2 cellular contexts compared by ENCODE assay signal in genomic region chr20:37382539-37383120, GRCh38.
TF ChIP-seq lines count a peak whose summit lies in the region.

No MANE protein-coding gene starts in this region.

TF ChIP-seq in SK-N-SH treated with all-trans-retinoic acid at 6 μM for 48 hours, 23 proteins besides CTCF, POLR2A, EP300 and RAD21 (continued from another document):
- TF ChIP-seq GLIS3 (CRISPR knock-in tag; IDR thresholded peaks at IDR 0.05) (no peak), SNAI2 (CRISPR knock-in tag; IDR thresholded peaks at IDR 0.05) (no peak), ESRRG (CRISPR knock-in tag; IDR thresholded peaks at IDR 0.05) (no peak), ZFP30 (CRISPR knock-in tag; IDR thresholded peaks at IDR 0.05) (no peak), CSDC2 (CRISPR knock-in tag; IDR thresholded peaks at IDR 0.05) (no peak), OSR1 (CRISPR knock-in tag; IDR thresholded peaks at IDR 0.05) (no peak), TCF4 (CRISPR knock-in tag; IDR thresholded peaks at IDR 0.05; ENCODE audit: borderline replicate concordance) (no peak), ZFP3 (CRISPR knock-in tag; IDR thresholded peaks at IDR 0.05) (no peak), BACH2 (CRISPR knock-in tag; IDR thresholded peaks at IDR 0.05; ENCODE audit: borderline replicate concordance) (no peak), TSHZ2 (CRISPR knock-in tag; IDR thresholded peaks at IDR 0.05) (no peak)
- TF ChIP-seq, protein P1, sequence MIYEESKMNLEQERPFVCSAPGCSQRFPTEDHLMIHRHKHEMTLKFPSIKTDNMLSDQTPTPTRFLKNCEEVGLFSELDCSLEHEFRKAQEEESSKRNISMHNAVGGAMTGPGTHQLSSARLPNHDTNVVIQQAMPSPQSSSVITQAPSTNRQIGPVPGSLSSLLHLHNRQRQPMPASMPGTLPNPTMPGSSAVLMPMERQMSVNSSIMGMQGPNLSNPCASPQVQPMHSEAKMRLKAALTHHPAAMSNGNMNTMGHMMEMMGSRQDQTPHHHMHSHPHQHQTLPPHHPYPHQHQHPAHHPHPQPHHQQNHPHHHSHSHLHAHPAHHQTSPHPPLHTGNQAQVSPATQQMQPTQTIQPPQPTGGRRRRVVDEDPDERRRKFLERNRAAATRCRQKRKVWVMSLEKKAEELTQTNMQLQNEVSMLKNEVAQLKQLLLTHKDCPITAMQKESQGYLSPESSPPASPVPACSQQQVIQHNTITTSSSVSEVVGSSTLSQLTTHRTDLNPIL (CRISPR knock-in tag; IDR thresholded peaks at IDR 0.05; ENCODE audit: low read depth) = no peak
- TF ChIP-seq, protein P2, sequence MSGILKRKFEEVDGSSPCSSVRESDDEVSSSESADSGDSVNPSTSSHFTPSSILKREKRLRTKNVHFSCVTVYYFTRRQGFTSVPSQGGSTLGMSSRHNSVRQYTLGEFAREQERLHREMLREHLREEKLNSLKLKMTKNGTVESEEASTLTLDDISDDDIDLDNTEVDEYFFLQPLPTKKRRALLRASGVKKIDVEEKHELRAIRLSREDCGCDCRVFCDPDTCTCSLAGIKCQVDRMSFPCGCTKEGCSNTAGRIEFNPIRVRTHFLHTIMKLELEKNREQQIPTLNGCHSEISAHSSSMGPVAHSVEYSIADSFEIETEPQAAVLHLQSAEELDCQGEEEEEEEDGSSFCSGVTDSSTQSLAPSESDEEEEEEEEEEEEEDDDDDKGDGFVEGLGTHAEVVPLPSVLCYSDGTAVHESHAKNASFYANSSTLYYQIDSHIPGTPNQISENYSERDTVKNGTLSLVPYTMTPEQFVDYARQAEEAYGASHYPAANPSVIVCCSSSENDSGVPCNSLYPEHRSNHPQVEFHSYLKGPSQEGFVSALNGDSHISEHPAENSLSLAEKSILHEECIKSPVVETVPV (CRISPR knock-in tag; IDR thresholded peaks at IDR 0.05) = no peak
TF ChIP-seq in SK-N-SH treated with all-trans-retinoic acid at 6 μM for 48 hours: peak in this region for 0.

TF ChIP-seq in HEK293, 187 proteins besides CTCF, POLR2A, EP300 and RAD21 (continued from another document):
- TF ChIP-seq PRDM4 (tag by site-specific recombination; IDR thresholded peaks at IDR 0.05) (no peak), ZNF555 (tag by site-specific recombination; conservative IDR thresholded peaks at IDR 0.05) (no peak), ZNF311 (tag by site-specific recombination; IDR thresholded peaks at IDR 0.05; ENCODE audit: borderline replicate concordance) (no peak)
TF ChIP-seq in HEK293: peak in this region for 3.
